Comparison of ENCODE assay signal across 25 cellular contexts in genomic region chr7:123296965-123297364, GRCh38.
"Had no signal": no experiment of that assay in that cellular context is flagged by ENCODE, and none has a peak within 500 bp of the region (broad histone marks: within the 10 kb centered on the region; RNA-seq: fewer than 3 reads in every experiment).

No MANE protein-coding gene starts in this region.

- FAIRE-seq: urothelium cell line had no signal

- H3K36me3 ChIP-seq: stomach, suprapubic skin, thoracic aorta, thyroid gland, tibial artery, tibial nerve, transverse colon, upper lobe of left lung, upper lobe of right lung, uterus, vagina had no signal

- H3K4me3 ChIP-seq: stomach, suprapubic skin, testis, thoracic aorta, thyroid gland, tibial artery, tibial nerve, transverse colon, upper lobe of left lung, upper lobe of right lung, uterus, vagina had no signal

- H3K27me3 ChIP-seq: stomach, suprapubic skin, testis, thyroid gland, tibial artery, tibial nerve, transverse colon, upper lobe of left lung, upper lobe of right lung, uterus, vagina had no signal

- DNase-seq: stimulated activated CD4-positive, alpha-beta T cell treated with anti-CD3 and anti-CD28 coated beads, Interleukin-2, amount 100 ng/mL, for 48 hours; stimulated activated CD4-positive, alpha-beta T cell treated with anti-CD3 and anti-CD28 coated beads, Interleukin-4, amount 100 ng/mL, for 1 hour; stimulated activated CD4-positive, alpha-beta T cell treated with anti-CD3 and anti-CD28 coated beads, Interleukin-4, amount 100 ng/mL, for 24 hours; stimulated activated CD4-positive, alpha-beta T cell treated with anti-CD3 and anti-CD28 coated beads, Interleukin-4, amount 100 ng/mL, for 4 hours; stimulated activated CD8-positive, alpha-beta memory T cell treated with anti-CD3 and anti-CD28 coated beads, Interleukin-4, amount 100 ng/mL, for 48 hours; stimulated activated naive B cell treated with anti-CD40 and anti-IgM and Interleukin-4, amounts not matched to agents 10 μg/mL and 1 μg/mL and 100 μg/mL, for 72 hours; stimulated activated naive CD4-positive, alpha-beta T cell; stimulated activated naive CD4-positive, alpha-beta T cell treated with Interleukin-2 at 50 U/mL for 16 hours; stimulated activated naive CD8-positive, alpha-beta T cell treated with anti-CD3 and anti-CD28 coated beads, Interleukin-15, amount 100 ng/mL, for 72 hours; stimulated activated naive CD8-positive, alpha-beta T cell treated with anti-CD3 and anti-CD28 coated beads, Interleukin-15, Interleukin-2, amounts not matched to agents 100 U/mL and 50 U/mL, for 24 hours; stomach; substantia nigra; testis; thyroid gland; tibial artery; transverse colon; trophoblast cell; upper lobe of left lung; upper lobe of right lung; uterus had no signal
